ENCODE assay signal across 8 cellular contexts in genomic region chr11:844693-845644, GRCh38. TPM values are rescaled to one million over a fixed set of nuclear protein-coding genes. Genes with fewer than 3 reads are reported as not detected.
A peak's percentile ranks its signal among the peaks of the same experiment; 100 is the strongest.
DNase-seq lines count a peak whose midpoint lies in the region; ATAC-seq, FAIRE-seq and TF ChIP-seq lines count a peak whose summit lies in the region.

No MANE protein-coding gene starts in this region.

- H3K36me3 Mint-ChIP-seq in endodermal cell (ENCODE audit: low read depth): peaks cover 5% of the 10 kb centered on the region

- intact Hi-C loops in vagina (cut with DNase I): loop anchor here (5.0 kb wide), 1 partner anchor 38 kb away; the partner anchor contains the start of genes PIDD1 and RPLP2

- peaks cover 5% of the 10 kb centered on the region for H3K27me3 Mint-ChIP-seq in endodermal cell (ENCODE audit: insufficient read depth)

- ATAC-seq in HG03432 (IDR thresholded peaks at IDR 0.05; ENCODE audit: unreplicated experiment) (no peak), GM19023 (IDR thresholded peaks at IDR 0.05; ENCODE audit: unreplicated experiment) (no peak)

- peak; percentile 21 for FAIRE-seq in GM12892 (lab: Jason Lieb, UNC)

- H3K27ac Mint-ChIP-seq in endodermal cell: peak overlapping the region; percentile 90

- peak overlapping the region; percentile 78 for H3K4me3 Mint-ChIP-seq in endodermal cell

- H3K4me1 Mint-ChIP-seq in endodermal cell: peaks cover 17% of the 10 kb centered on the region

- H3K9ac ChIP-seq in endodermal cell (ENCODE audit: extremely low read depth, low read length, poor library complexity, severe bottlenecking): peak overlapping the region; percentile 60

- H3K9me3 ChIP-seq in endodermal cell (ENCODE audit: control insufficient read depth, low read length) (no peaks in the 10 kb centered on the region), vagina (no peaks in the 10 kb centered on the region)

- H3K36me3 ChIP-seq in endodermal cell (ENCODE audit: control insufficient read depth, insufficient read depth, low read length): peaks cover 14% of the 10 kb centered on the region
- H3K36me3 ChIP-seq in vagina: peaks cover 0 to 13% of the 10 kb centered on the region in 2 donors

- WGBS in endodermal cell (ENCODE audit: insufficient coverage in 1 of 2, insufficient read length in 1 of 2), 2 experiments: 39 to 46% methylated on average over 23 to 31 of the region's 31 CpGs

- H3K27me3 ChIP-seq in endodermal cell (ENCODE audit: control insufficient read depth, insufficient read depth, low read length, poor library complexity, severe bottlenecking) (no peaks in the 10 kb centered on the region), vagina (no peaks in the 10 kb centered on the region)

- DNase-seq in GM12892 (ENCODE audit: insufficient read length) (no peak), RPMI7951 (ENCODE audit: low read depth) (peak; percentile 86), endodermal cell (peak; percentile 96), medulla oblongata (ENCODE audit: extremely low spot score) (peak; percentile 68), vagina (ENCODE audit: extremely low spot score in 2 of 2) (peak in 1 of 2 donors; percentile 97), NCI-H1105 treated with DMSO at 0.1 percent for 48 hours (lab: John Stamatoyannopoulos, UW) (no peak)

- peak overlapping the region; percentile 34 for H3K27ac ChIP-seq in endodermal cell (ENCODE audit: low read depth, low read length)
- peak overlapping the region; percentile 86 for H3K27ac ChIP-seq in vagina

- TF ChIP-seq POLR2A in GM12892 (IDR thresholded peaks at IDR 0.05; ENCODE audit: low read depth, low read length): no peak
- TF ChIP-seq POLR2A in vagina (IDR thresholded peaks at IDR 0.05): no peak

- H3K4me1 ChIP-seq in endodermal cell (ENCODE audit: control insufficient read depth, insufficient read depth, low read length) (peaks cover 18% of the 10 kb centered on the region), vagina (peaks cover 86% of the 10 kb centered on the region)

- H3K9me3 Mint-ChIP-seq in endodermal cell: no peaks in the 10 kb centered on the region

- peak; percentile 53 for TF ChIP-seq CTCF in endodermal cell (conservative IDR thresholded peaks at IDR 0.05)
- no peak for TF ChIP-seq CTCF in vagina (IDR thresholded peaks at IDR 0.05)

- peak overlapping the region; percentile 88 for H3K4me3 ChIP-seq in endodermal cell (ENCODE audit: low read length)
- H3K4me3 ChIP-seq in vagina: peak overlapping the region; percentile 82 to 99

RNA-seq across cellular contexts. Expression of gene TSPAN4, which starts 2.3 kb away (rescaled TPM):
- 3.3 TPM for polyA plus RNA-seq in GM12892 (2012; ENCODE audit: missing spikeins)
- total RNA-seq in RPMI7951 (2014; rRNA removed; shearing (Covaris generic)): 95.2 and 137 TPM in 2 replicates
- 10 to 100 TPM; 56.8 to 71.1 TPM for total RNA-seq in endodermal cell
- polyA plus RNA-seq in endodermal cell (2013, experiment 1 of 2): 51.9 TPM
- 47.2 TPM for polyA plus RNA-seq in endodermal cell (2013, experiment 2 of 2)
- 99.0 TPM for total RNA-seq in vagina

RNA-seq across cellular contexts. Expression of gene POLR2L, which starts 2.6 kb away (rescaled TPM):
- 59.6 TPM for polyA plus RNA-seq in GM12892 (2012; ENCODE audit: missing spikeins)
- 167 and 183 TPM in 2 replicates for total RNA-seq in RPMI7951 (2014; rRNA removed; shearing (Covaris generic))
- total RNA-seq in endodermal cell (100 to 1,000 TPM; 139 to 148 TPM), vagina (53.8 TPM)
- 111 TPM for polyA plus RNA-seq in endodermal cell (2013, experiment 1 of 2)
- polyA plus RNA-seq in endodermal cell (2013, experiment 2 of 2): 114 TPM

RNA-seq across cellular contexts. Expression of gene CD151, which starts 12.2 kb away (rescaled TPM):
- 10.3 TPM for polyA plus RNA-seq in GM12892 (2012; ENCODE audit: missing spikeins)
- total RNA-seq in RPMI7951 (2014; rRNA removed; shearing (Covaris generic)): 302 and 421 TPM in 2 replicates
- total RNA-seq in endodermal cell: 100 to 1,000 TPM; 139 to 165 TPM
- 153 TPM for polyA plus RNA-seq in endodermal cell (2013, experiment 1 of 2)
- polyA plus RNA-seq in endodermal cell (2013, experiment 2 of 2): 149 TPM
- 150 TPM for total RNA-seq in vagina

RNA-seq across cellular contexts. Expression of gene CRACR2B, which starts 17.2 kb away (rescaled TPM):
- polyA plus RNA-seq in GM12892 (2012; ENCODE audit: missing spikeins): 1.6 TPM
- 1.8 and 2.5 TPM in 2 replicates for total RNA-seq in RPMI7951 (2014; rRNA removed; shearing (Covaris generic))
- 10 to 100 TPM; 22.3 to 28.1 TPM for total RNA-seq in endodermal cell
- polyA plus RNA-seq in endodermal cell (2013, experiment 1 of 2): 9.0 TPM
- 6.2 TPM for polyA plus RNA-seq in endodermal cell (2013, experiment 2 of 2)
- total RNA-seq in vagina: 4.9 TPM

RNA-seq across cellular contexts. Expression of gene PNPLA2, which starts 26.3 kb away (rescaled TPM):
- 5.5 TPM for polyA plus RNA-seq in GM12892 (2012; ENCODE audit: missing spikeins)
- total RNA-seq in RPMI7951 (2014; rRNA removed; shearing (Covaris generic)): 9.4 and 10.5 TPM in 2 replicates
- total RNA-seq in endodermal cell (10 to 100 TPM; 77.0 to 77.6 TPM), vagina (103 TPM)
- 35.9 TPM for polyA plus RNA-seq in endodermal cell (2013, experiment 1 of 2)
- polyA plus RNA-seq in endodermal cell (2013, experiment 2 of 2): 30.1 TPM

Comparison
In these comparisons a context has a peak if more than half of its experiments do, and no peak if none do; other contexts are left out.
1. DNase-seq: peak in RPMI7951 (single experiment), endodermal cell (single experiment) and medulla oblongata (single experiment); none in GM12892 (single experiment) and NCI-H1105 treated with DMSO at 0.1 percent for 48 hours (single experiment).